In genomic region chr10:88347022-88347421, GRCh38 we compare ENCODE assay signal across 21 cellular contexts.
DNase-seq lines count a peak whose midpoint lies in the region; TF ChIP-seq lines count a peak whose summit lies in the region.
"Had no signal": no experiment of that assay in that cellular context is flagged by ENCODE, and none has a peak within 500 bp of the region (broad histone marks: within the 10 kb centered on the region; RNA-seq: fewer than 3 reads in every experiment).

No MANE protein-coding gene starts in this region.

- peak; percentile 55 for DNase-seq in BE2C
- peak; percentile 96 for DNase-seq in SK-N-DZ (ENCODE audit: low spot score)
- DNase-seq in fibroblast of villous mesenchyme (ENCODE audit: low read depth): peak; percentile 85
- no peak for DNase-seq in amygdala (lab: John Stamatoyannopoulos, UW)
- no peak for DNase-seq in NCI-H748 treated with DMSO at 0.1 percent for 48 hours (lab: John Stamatoyannopoulos, UW)
- DNase-seq in activated T-helper 2 cell treated with anti-CD3 and anti-CD28 coated beads, Interferon-gamma antibody, Interleukin-2, Interleukin-4, amounts not matched to agents 10 μg/mL and 5 μg/mL and 100 μg/mL, durations not matched to agents 14 hours and 24 hours and 36 hours (ENCODE audit: low spot score): no peak
- DNase-seq in activated CD4-positive, alpha-beta T cell treated with anti-CD3 and anti-CD28 coated beads, Interleukin-2, amount 10 ng/mL, durations not matched to agents 7 days and 5 days: no peak
- DNase-seq: activated CD4-positive, alpha-beta T cell treated with anti-CD3 and anti-CD28 coated beads for 48 hours; activated gamma-delta T cell treated with Interleukin-2 at 50 U/mL for 16 hours; activated T-cell treated with anti-CD3 and anti-CD28 coated beads, Interleukin-2, amount 50 U/mL, for 1 hour; CD8-positive, alpha-beta memory T cell; glutamatergic neuron; kidney glomerular epithelial cell; MM.1S had no signal

- H3K27me3 Mint-ChIP-seq in activated T-helper 2 cell treated with anti-CD3 and anti-CD28 coated beads, Interferon-gamma antibody, Interleukin-2, Interleukin-4, amounts not matched to agents 10 μg/mL and 5 μg/mL and 100 μg/mL, durations not matched to agents 14 hours and 24 hours and 36 hours (ENCODE audit: low read depth): peaks cover 12% of the 10 kb centered on the region
- H3K27me3 Mint-ChIP-seq in activated CD4-positive, alpha-beta T cell treated with anti-CD3 and anti-CD28 coated beads, Interleukin-2, amount 10 ng/mL, durations not matched to agents 7 days and 5 days: peaks cover 5% of the 10 kb centered on the region
- H3K27me3 Mint-ChIP-seq: B cell; CD8-positive, alpha-beta memory T cell; memory B cell; stimulated activated naive CD8-positive, alpha-beta T cell treated with anti-CD3 and anti-CD28 coated beads, Interleukin-15, Interleukin-2, amounts not matched to agents 100 ng/mL and 50 ng/mL, for 24 hours had no signal

- H3K27ac ChIP-seq in mesodermal cell (ENCODE audit: low read depth, low read length, severe bottlenecking): peak overlapping the region; percentile 55
- H3K27ac ChIP-seq: KMS-11, prostate gland had no signal

- TF ChIP-seq CTCF in BE2C (IDR thresholded peaks at IDR 0.05; ENCODE audit: low read depth, low read length): no peak
- no peak for TF ChIP-seq CTCF in fibroblast of villous mesenchyme (IDR thresholded peaks at IDR 0.05; ENCODE audit: insufficient read depth, low read depth, low read length)

- no peak overlapping the region for H3K27ac Mint-ChIP-seq in activated T-helper 2 cell treated with anti-CD3 and anti-CD28 coated beads, Interferon-gamma antibody, Interleukin-2, Interleukin-4, amounts not matched to agents 10 μg/mL and 5 μg/mL and 100 μg/mL, durations not matched to agents 14 hours and 24 hours and 36 hours
- H3K27ac Mint-ChIP-seq in activated CD4-positive, alpha-beta T cell treated with anti-CD3 and anti-CD28 coated beads, Interleukin-2, amount 10 ng/mL, durations not matched to agents 7 days and 5 days: no peak overlapping the region
- H3K27ac Mint-ChIP-seq: B cell; CD8-positive, alpha-beta memory T cell; stimulated activated naive CD8-positive, alpha-beta T cell treated with anti-CD3 and anti-CD28 coated beads, Interleukin-15, Interleukin-2, amounts not matched to agents 100 ng/mL and 50 ng/mL, for 24 hours; T-helper 2 cell treated with Interferon-gamma antibody and Interleukin-4, amounts not matched to agents 5 μg/mL and 100 μg/mL, for 36 hours had no signal

- H3K4me1 ChIP-seq in BE2C (peaks cover 37% of the 10 kb centered on the region), mesodermal cell (ENCODE audit: control insufficient read depth, insufficient read depth, low read length, poor library complexity, severe bottlenecking) (peaks cover 5% of the 10 kb centered on the region)
- H3K4me1 ChIP-seq: prostate gland had no signal

- no peaks in the 10 kb centered on the region for H3K27me3 ChIP-seq in BE2C

- H3K9me3 Mint-ChIP-seq in activated T-helper 2 cell treated with anti-CD3 and anti-CD28 coated beads, Interferon-gamma antibody, Interleukin-2, Interleukin-4, amounts not matched to agents 10 μg/mL and 5 μg/mL and 100 μg/mL, durations not matched to agents 14 hours and 24 hours and 36 hours: peaks cover 15% of the 10 kb centered on the region
- H3K9me3 Mint-ChIP-seq in activated CD4-positive, alpha-beta T cell treated with anti-CD3 and anti-CD28 coated beads, Interleukin-2, amount 10 ng/mL, durations not matched to agents 7 days and 5 days: peaks cover 9% of the 10 kb centered on the region

- H3K4me1 Mint-ChIP-seq in activated T-helper 2 cell treated with anti-CD3 and anti-CD28 coated beads, Interferon-gamma antibody, Interleukin-2, Interleukin-4, amounts not matched to agents 10 μg/mL and 5 μg/mL and 100 μg/mL, durations not matched to agents 14 hours and 24 hours and 36 hours (ENCODE audit: low read depth): peaks cover 5% of the 10 kb centered on the region
- H3K4me1 Mint-ChIP-seq in activated CD4-positive, alpha-beta T cell treated with anti-CD3 and anti-CD28 coated beads, Interleukin-2, amount 10 ng/mL, durations not matched to agents 7 days and 5 days: peaks cover 7% of the 10 kb centered on the region

- CTCF ChIA-PET in activated CD4-positive, alpha-beta T cell treated with anti-CD3 and anti-CD28 coated beads, Interleukin-2, amount 10 ng/mL, durations not matched to agents 7 days and 5 days (lab: Charles Lee): interaction anchor here (0.5 to 1.3 kb wide), 3 partner anchors 17 to 504 kb away, joined by 3 to 4 read pairs (median 3); no protein-coding TSS in a partner anchor

- no peak overlapping the region for H3K4me3 Mint-ChIP-seq in activated T-helper 2 cell treated with anti-CD3 and anti-CD28 coated beads, Interferon-gamma antibody, Interleukin-2, Interleukin-4, amounts not matched to agents 10 μg/mL and 5 μg/mL and 100 μg/mL, durations not matched to agents 14 hours and 24 hours and 36 hours (ENCODE audit: low read depth)
- H3K4me3 Mint-ChIP-seq in activated CD4-positive, alpha-beta T cell treated with anti-CD3 and anti-CD28 coated beads, Interleukin-2, amount 10 ng/mL, durations not matched to agents 7 days and 5 days: no peak overlapping the region
- H3K4me3 Mint-ChIP-seq: B cell; CD8-positive, alpha-beta memory T cell; memory B cell; stimulated activated naive CD8-positive, alpha-beta T cell treated with anti-CD3 and anti-CD28 coated beads, Interleukin-15, Interleukin-2, amounts not matched to agents 100 ng/mL and 50 ng/mL, for 24 hours; T-helper 2 cell treated with Interferon-gamma antibody and Interleukin-4, amounts not matched to agents 5 μg/mL and 100 μg/mL, for 36 hours had no signal

- intact Hi-C loops in activated T-helper 2 cell treated with anti-CD3 and anti-CD28 coated beads, Interferon-gamma antibody, Interleukin-2, Interleukin-4, amounts not matched to agents 10 μg/mL and 5 μg/mL and 100 μg/mL, durations not matched to agents 14 hours and 24 hours and 36 hours (cut with micrococcal nuclease): no loop called here

- peaks cover 13% of the 10 kb centered on the region for H3K36me3 Mint-ChIP-seq in activated T-helper 2 cell treated with anti-CD3 and anti-CD28 coated beads, Interferon-gamma antibody, Interleukin-2, Interleukin-4, amounts not matched to agents 10 μg/mL and 5 μg/mL and 100 μg/mL, durations not matched to agents 14 hours and 24 hours and 36 hours (ENCODE audit: low read depth)
- no peaks in the 10 kb centered on the region for H3K36me3 Mint-ChIP-seq in activated CD4-positive, alpha-beta T cell treated with anti-CD3 and anti-CD28 coated beads, Interleukin-2, amount 10 ng/mL, durations not matched to agents 7 days and 5 days (ENCODE audit: low read depth)
- H3K36me3 Mint-ChIP-seq: CD8-positive, alpha-beta memory T cell had no signal

- H3K36me3 ChIP-seq in BE2C: no peaks in the 10 kb centered on the region
- H3K36me3 ChIP-seq in mesodermal cell (ENCODE audit: control insufficient read depth, insufficient read depth, low read length): no peaks in the 10 kb centered on the region
- H3K36me3 ChIP-seq: prostate gland had no signal

- POLR2A ChIA-PET in activated CD4-positive, alpha-beta T cell treated with anti-CD3 and anti-CD28 coated beads, Interleukin-2, amount 10 ng/mL, durations not matched to agents 7 days and 5 days (lab: Charles Lee): no interaction called here

- H3K9me3 ChIP-seq in BE2C: no peaks in the 10 kb centered on the region
- no peaks in the 10 kb centered on the region for H3K9me3 ChIP-seq in mesodermal cell (ENCODE audit: control insufficient read depth, low read length)
- H3K9me3 ChIP-seq: prostate gland had no signal

- H3K4me3 ChIP-seq in BE2C (ENCODE audit: low read depth, low read length) (0 out of 2 replicates have a peak overlapping the region, but pooled peaks have one; percentile 5), fibroblast of villous mesenchyme (ENCODE audit: low read depth, low read length) (no peak overlapping the region), mesodermal cell (ENCODE audit: extremely low read depth, insufficient read depth, low read length, poor library complexity, severe bottlenecking) (no peak overlapping the region)
- H3K4me3 ChIP-seq: prostate gland had no signal

- 54 to 62% methylated on average over 2 of the region's 2 CpGs for WGBS in mesodermal cell (ENCODE audit: insufficient coverage in 2 of 2), 2 experiments

Comparison
In these comparisons a context has a peak if more than half of its experiments do, and no peak if none do; other contexts are left out.
1. DNase-seq: peak in BE2C (single experiment), SK-N-DZ (single experiment) and fibroblast of villous mesenchyme (single experiment); none in amygdala (0 of 56), NCI-H748 treated with DMSO at 0.1 percent for 48 hours (single experiment), activated T-helper 2 cell treated with anti-CD3 and anti-CD28 coated beads, Interferon-gamma antibody, Interleukin-2, Interleukin-4, amounts not matched to agents 10 μg/mL and 5 μg/mL and 100 μg/mL, durations not matched to agents 14 hours and 24 hours and 36 hours (single experiment) and activated CD4-positive, alpha-beta T cell treated with anti-CD3 and anti-CD28 coated beads, Interleukin-2, amount 10 ng/mL, durations not matched to agents 7 days and 5 days (single experiment).